ENCODE assay signal across 1 cellular context in the genomic region with DNA sequence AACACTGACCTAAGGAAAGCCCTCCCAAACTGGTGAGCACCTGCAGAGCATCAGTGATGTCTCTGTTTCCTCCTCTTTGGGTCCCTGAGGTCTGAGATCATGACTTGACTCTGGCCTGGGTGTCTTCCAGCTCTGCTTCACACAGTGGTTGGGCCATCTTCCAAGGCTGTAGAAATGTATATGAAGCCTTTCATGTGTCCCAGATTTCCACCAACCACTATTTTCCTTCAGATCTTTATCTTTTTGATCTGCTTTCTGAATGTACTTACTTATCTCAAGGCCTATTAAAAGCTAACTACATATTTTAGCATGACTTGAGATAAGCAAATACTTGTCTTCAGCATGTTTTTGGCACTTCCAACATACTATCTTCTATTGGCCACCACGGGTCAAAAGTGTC.
TF ChIP-seq lines count a peak whose summit lies in the region.

No MANE protein-coding gene starts in this region.

TF ChIP-seq in K562, 482 proteins besides CTCF, POLR2A, EP300 and RAD21:
- TF ChIP-seq, protein P1, sequence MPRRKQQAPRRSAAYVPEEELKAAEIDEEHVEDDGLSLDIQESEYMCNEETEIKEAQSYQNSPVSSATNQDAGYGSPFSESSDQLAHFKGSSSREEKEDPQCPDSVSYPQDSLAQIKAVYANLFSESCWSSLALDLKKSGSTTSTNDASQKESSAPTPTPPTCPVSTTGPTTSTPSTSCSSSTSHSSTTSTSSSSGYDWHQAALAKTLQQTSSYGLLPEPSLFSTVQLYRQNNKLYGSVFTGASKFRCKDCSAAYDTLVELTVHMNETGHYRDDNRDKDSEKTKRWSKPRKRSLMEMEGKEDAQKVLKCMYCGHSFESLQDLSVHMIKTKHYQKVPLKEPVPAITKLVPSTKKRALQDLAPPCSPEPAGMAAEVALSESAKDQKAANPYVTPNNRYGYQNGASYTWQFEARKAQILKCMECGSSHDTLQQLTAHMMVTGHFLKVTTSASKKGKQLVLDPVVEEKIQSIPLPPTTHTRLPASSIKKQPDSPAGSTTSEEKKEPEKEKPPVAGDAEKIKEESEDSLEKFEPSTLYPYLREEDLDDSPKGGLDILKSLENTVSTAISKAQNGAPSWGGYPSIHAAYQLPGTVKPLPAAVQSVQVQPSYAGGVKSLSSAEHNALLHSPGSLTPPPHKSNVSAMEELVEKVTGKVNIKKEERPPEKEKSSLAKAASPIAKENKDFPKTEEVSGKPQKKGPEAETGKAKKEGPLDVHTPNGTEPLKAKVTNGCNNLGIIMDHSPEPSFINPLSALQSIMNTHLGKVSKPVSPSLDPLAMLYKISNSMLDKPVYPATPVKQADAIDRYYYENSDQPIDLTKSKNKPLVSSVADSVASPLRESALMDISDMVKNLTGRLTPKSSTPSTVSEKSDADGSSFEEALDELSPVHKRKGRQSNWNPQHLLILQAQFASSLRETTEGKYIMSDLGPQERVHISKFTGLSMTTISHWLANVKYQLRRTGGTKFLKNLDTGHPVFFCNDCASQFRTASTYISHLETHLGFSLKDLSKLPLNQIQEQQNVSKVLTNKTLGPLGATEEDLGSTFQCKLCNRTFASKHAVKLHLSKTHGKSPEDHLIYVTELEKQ (CRISPR knock-in tag; IDR thresholded peaks at IDR 0.05), result no peak
- TF ChIP-seq GATA2 (CRISPR knock-in tag; IDR thresholded peaks at IDR 0.05), result 0 out of 2 replicates have a peak, but pooled peaks have one; percentile 6
